ENCODE assay signal across 8 cellular contexts in genomic region chrX:149631293-149632165, GRCh38. TPM values are rescaled to one million over a fixed set of nuclear protein-coding genes. Genes with fewer than 3 reads are reported as not detected.
DNase-seq lines count a peak whose midpoint lies in the region; ATAC-seq, FAIRE-seq and TF ChIP-seq lines count a peak whose summit lies in the region.

Gene TMEM185A, minus strand, starts transcription at chrX:149631792. Its CDS starts 212 bp downstream, at chrX:149631580.

- 4% methylated on average over 25 of the region's 101 CpGs for WGBS in A549 (ENCODE audit: missing lambda C conversion rate)
- 0% methylated on average over 2 of the region's 101 CpGs for WGBS in HepG2 (ENCODE audit: low lambda C conversion rate)

- TF ChIP-seq EP300 in A549 (IDR thresholded peaks at IDR 0.05) (no peak), HepG2 (IDR thresholded peaks at IDR 0.05; ENCODE audit: low read depth in 2 of 2, low read length in 2 of 2) (no peak), HepG2 (CRISPR knock-in tag; IDR thresholded peaks at IDR 0.05; ENCODE audit: borderline replicate concordance) (no peak)

- H3K9ac ChIP-seq in HepG2 (ENCODE audit: insufficient read depth, low read depth, low read length), result peak within 1 kb of the TSS; percentile 68

- H3K36me3 ChIP-seq in HepG2 (replicated peaks in 1 of 2; ENCODE audit: control insufficient read depth in 1 of 2, insufficient read depth in 2 of 2, low read length in 2 of 2), result no peaks in the 10 kb centered on the region

- TF ChIP-seq POLR2A in A549 (IDR thresholded peaks at IDR 0.05; ENCODE audit: low read length) (peak; percentile 56), HepG2 (IDR thresholded peaks at IDR 0.05; ENCODE audit: insufficient read depth in 1 of 2, low read depth in 2 of 2, low read length in 2 of 2) (peak in 1 of 2 experiments; percentile 57; a peak in 2 of 4 replicates)

- in situ Hi-C loops in HepG2 (cut with HindIII; ENCODE audit: extremely low pct_ligation_motif_present, low pct_unique_long_range_greater_than_20kb), result no loop called here

- H4K20me1 ChIP-seq in HepG2 (ENCODE audit: insufficient read depth, low read length), result no peaks in the 10 kb centered on the region

- POLR2A ChIA-PET in A549 (lab: Yijun Ruan, JAX), result no interaction called here
- POLR2A ChIA-PET in HepG2 (lab: Yijun Ruan, JAX), result no interaction called here

- TF ChIP-seq RAD21 in A549 (conservative IDR thresholded peaks at IDR 0.05 in 1 of 2, IDR thresholded peaks at IDR 0.05 in 1 of 2) (no peak), HepG2 (CRISPR knock-in tag; IDR thresholded peaks at IDR 0.05) (no peak)

- BruUV-seq in HepG2 (replicated peaks; lab: Mats Ljungman, UMichigan), result no TSS peak

- H2AFZ ChIP-seq in HepG2 (ENCODE audit: low read length), result peak within 1 kb of the TSS; percentile 27

- FAIRE-seq in A549 (lab: Jason Lieb, UNC), result no peak
- no peak for FAIRE-seq in HepG2 (lab: Jason Lieb, UNC)

- H3K4me3 ChIP-seq in A549 (peak within 1 kb of the TSS; percentile 87), coronary artery (peak within 1 kb of the TSS; percentile 77), HepG2 (replicated peaks in 1 of 3; ENCODE audit: insufficient read depth in 1 of 3, low read depth in 2 of 3, low read length in 3 of 3) (peak within 1 kb of the TSS; percentile 65 to 76 (median 66))

- peaks cover 0 to 2% of the 10 kb centered on the region in 2 experiments; a peak in 2 of 5 replicates for H3K27me3 ChIP-seq in HepG2 (ENCODE audit: control insufficient read depth in 1 of 2, insufficient read depth in 2 of 2, low read length in 2 of 2)

- peak; percentile 77 to 85 for ATAC-seq in A549
- ATAC-seq in GM18867 (IDR thresholded peaks at IDR 0.05; ENCODE audit: unreplicated experiment), result peak; percentile 89
- ATAC-seq in HG03097 (IDR thresholded peaks at IDR 0.05; ENCODE audit: low FRiP score, unreplicated experiment), result peak; percentile 83
- ATAC-seq in HepG2, result peak; percentile 70

- peaks cover 24% of the 10 kb centered on the region for H3K4me1 ChIP-seq in A549
- peaks cover 34% of the 10 kb centered on the region for H3K4me1 ChIP-seq in HepG2 (ENCODE audit: insufficient read depth, low read length)

- H3K4me2 ChIP-seq in A549 (peak within 1 kb of the TSS; percentile 95), HepG2 (ENCODE audit: low read depth, low read length) (peak within 1 kb of the TSS; percentile 81)

- H3K9me3 ChIP-seq in A549 (no peaks in the 10 kb centered on the region), HepG2 (ENCODE audit: low read length) (no peaks in the 10 kb centered on the region)

- intact Hi-C loops in HepG2 (cut with micrococcal nuclease; ENCODE audit: unreplicated experiment), result no loop called here

- no peaks in the 10 kb centered on the region for H3K79me2 ChIP-seq in HepG2 (ENCODE audit: insufficient read depth, low read length)

- TF ChIP-seq CTCF in A549 (IDR thresholded peaks at IDR 0.05) (no peak), coronary artery (IDR thresholded peaks at IDR 0.05) (no peak), HepG2 (CRISPR knock-in tag; IDR thresholded peaks at IDR 0.05) (no peak)

- DNase-seq in A549 (ENCODE audit: low read depth in 1 of 2, low spot score in 1 of 2) (peak; percentile 38 to 57), NCI-H2196 treated with DMSO at 0.1 percent for 48 hours (lab: John Stamatoyannopoulos, UW; ENCODE audit: unreplicated experiment) (peak; percentile 1), coronary artery (ENCODE audit: low spot score) (no peak), HepG2 (ENCODE audit: low spot score) (peak; percentile 30)
- DNase-seq in activated CD4-positive, alpha-beta T cell treated with anti-CD3 and anti-CD28 coated beads for 4 hours, result peak; percentile 59 to 60
- DNase-seq in stimulated activated CD4-positive, alpha-beta T cell treated with anti-CD3 and anti-CD28 coated beads, Interleukin-4, amount 100 ng/mL, for 1 hour, result peak; percentile 75

- CTCF ChIA-PET in A549 (lab: Yijun Ruan, JAX), result no interaction called here
- CTCF ChIA-PET in HepG2 (lab: Yijun Ruan, JAX; ENCODE audit: low intra/inter-chr PET ratio, low total read pairs), result no interaction called here

- H3K27ac ChIP-seq in A549 (peak within 1 kb of the TSS; percentile 77 to 91), coronary artery (peak within 1 kb of the TSS; percentile 34 to 77), HepG2 (ENCODE audit: extremely low read length, insufficient read depth, low read length) (no peak within 1 kb of the TSS)

TF ChIP-seq in A549, 52 proteins besides CTCF, POLR2A, EP300 and RAD21:
- TF ChIP-seq MAX (IDR thresholded peaks at IDR 0.05), result peak; percentile 55; the same call in 1 of the 2 replicates
- 0 out of 2 replicates have a peak, but pooled peaks have one; percentile 35 for TF ChIP-seq RNF2 (IDR thresholded peaks at IDR 0.05; ENCODE audit: borderline replicate concordance, low read depth)
- TF ChIP-seq PHF8 (IDR thresholded peaks at IDR 0.05; ENCODE audit: borderline replicate concordance, low read depth), result peak; percentile 51; the same call in 1 of the 2 replicates
- TF ChIP-seq E2F6 (IDR thresholded peaks at IDR 0.05; ENCODE audit: borderline replicate concordance, low read depth), result peak; percentile 66
- peak in 1 of 2 experiments; percentile 57; a peak in 1 of 5 replicates for TF ChIP-seq JUN (IDR thresholded peaks at IDR 0.05)
- TF ChIP-seq NR3C1 (IDR thresholded peaks at IDR 0.05), result no peak
- TF ChIP-seq EHMT2 (IDR thresholded peaks at IDR 0.05; ENCODE audit: low read depth), result no peak

TF ChIP-seq in HepG2, 621 proteins besides CTCF, POLR2A, EP300 and RAD21 (continues in another document):
- TF ChIP-seq TRIM22 (IDR thresholded peaks at IDR 0.05) (no peak), CBX2 (IDR thresholded peaks at IDR 0.05; ENCODE audit: low read depth, low read length) (no peak), CBX2 (CRISPR knock-in tag; IDR thresholded peaks at IDR 0.05; ENCODE audit: low read depth) (no peak), ZNF615 (CRISPR knock-in tag; IDR thresholded peaks at IDR 0.05; ENCODE audit: borderline replicate concordance) (no peak), ZNF766 (CRISPR knock-in tag; IDR thresholded peaks at IDR 0.05; ENCODE audit: borderline replicate concordance) (no peak)

RNA-seq across cellular contexts. Expression of gene TMEM185A, which starts in this region (rescaled TPM):
- 24.3 and 25.1 TPM in 2 replicates for polyA plus RNA-seq in A549 (2011; rRNA removed)
- polyA plus RNA-seq in A549 (2012; cell fraction: cytosol; rRNA removed), result 13.0 and 16.0 TPM in 2 replicates
- polyA plus RNA-seq in A549 (2012; cell fraction: nucleus; rRNA removed), result 15.5 and 18.4 TPM in 2 replicates
- 17.6 to 21.5 TPM (median 21.1 TPM) in 3 replicates for polyA plus RNA-seq in A549 (2017; fragmentation: RNase III; extraction: RNeasy Plus Mini Kit Qiagen cat#74134 plus additional on column Dnase treatment)
- polyA minus RNA-seq in A549 (2011; rRNA and poly(A)+ RNA removed), result 51.2 and 59.9 TPM in 2 replicates
- 4.4 and 5.9 TPM in 2 replicates for total RNA-seq in HepG2 (2016; rRNA removed; fragmentation: Illumina TruSeq; extraction: Trizol)
- total RNA-seq in HepG2 (2016; cell fraction: cytosol; rRNA removed; fragmentation: Illumina TruSeq; extraction: Trizol; ENCODE audit: low read depth), result 2.7 and 4.3 TPM in 2 replicates
- 3.0 and 5.8 TPM in 2 replicates for total RNA-seq in HepG2 (2016; cell fraction: insoluble cytoplasmic fraction; rRNA removed; fragmentation: Illumina TruSeq; extraction: Trizol)
- 5.9 and 6.7 TPM in 2 replicates for total RNA-seq in HepG2 (2016; cell fraction: membrane; rRNA removed; fragmentation: Illumina TruSeq; extraction: Trizol)
- 7.8 and 8.7 TPM in 2 replicates for total RNA-seq in HepG2 (2016; cell fraction: nucleus; rRNA removed; fragmentation: Illumina TruSeq; extraction: Trizol)
- 9.9 and 10.5 TPM in 2 replicates for polyA plus RNA-seq in HepG2 (2011; rRNA removed)
- polyA plus RNA-seq in HepG2 (2011; cell fraction: cytosol; rRNA removed), result 9.2 and 13.1 TPM in 2 replicates
- 6.4 and 10.6 TPM in 2 replicates for polyA plus RNA-seq in HepG2 (2011; cell fraction: nucleus; rRNA removed)
- 10.3 and 15.1 TPM in 2 replicates for polyA plus RNA-seq in HepG2 (2012)
- polyA plus RNA-seq in HepG2 (2016; cell fraction: cytosol; fragmentation: Illumina TruSeq; extraction: Trizol; ENCODE audit: low read depth), result 7.6 and 8.4 TPM in 2 replicates
- polyA plus RNA-seq in HepG2 (2016; cell fraction: insoluble cytoplasmic fraction; fragmentation: Illumina TruSeq; extraction: Trizol; ENCODE audit: low read depth), result 4.0 and 4.8 TPM in 2 replicates
- 7.8 and 9.6 TPM in 2 replicates for polyA plus RNA-seq in HepG2 (2016; cell fraction: membrane; fragmentation: Illumina TruSeq; extraction: Trizol; ENCODE audit: low read depth)
- 13.9 and 19.2 TPM in 2 replicates for polyA plus RNA-seq in HepG2 (2016; cell fraction: nucleus; fragmentation: Illumina TruSeq; extraction: Trizol; ENCODE audit: insufficient read depth, low read depth)
- 83.3 and 127 TPM in 2 replicates for polyA minus RNA-seq in HepG2 (2011; rRNA and poly(A)+ RNA removed; ENCODE audit: low replicate concordance)
- 7.3 and 9.7 TPM in 2 replicates for polyA minus RNA-seq in HepG2 (2011; cell fraction: cytosol; rRNA and poly(A)+ RNA removed)
- polyA minus RNA-seq in HepG2 (2011; cell fraction: nucleus; rRNA and poly(A)+ RNA removed), result 9.3 and 15.0 TPM in 2 replicates

Comparison
In these comparisons a context has a peak if more than half of its experiments do, and no peak if none do; other contexts are left out.
1. Of the 38 proteins assayed by ChIP-seq in both HepG2 and A549: peak only in HepG2: BHLHE40 and MYC; only in A549: MAX and RNF2; in both: PHF8; in neither: 29; mixed calls (peak in some experiments, not most) for 4.